Comparison of ENCODE assay signal across 28 cellular contexts in the genomic region with DNA sequence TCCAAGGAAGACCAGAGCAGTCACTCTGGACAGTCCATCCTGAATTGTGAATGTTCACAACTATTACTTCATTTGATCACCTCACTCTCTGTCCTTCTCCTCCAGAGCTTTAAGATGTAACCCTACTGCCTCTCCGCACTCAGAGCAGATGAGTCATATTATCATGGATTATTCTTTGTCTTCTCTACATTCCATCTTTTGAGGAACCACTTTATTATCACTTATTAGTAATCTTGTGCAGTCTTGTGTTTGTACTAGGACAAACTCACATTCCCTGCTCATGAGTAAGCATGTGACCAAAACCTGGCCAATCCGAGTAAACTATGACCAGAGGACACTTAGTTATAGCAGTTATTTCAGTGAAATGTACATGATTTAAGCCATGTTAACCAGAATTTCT.
DNase-seq lines count a peak whose midpoint lies in the region; ATAC-seq, FAIRE-seq and TF ChIP-seq lines count a peak whose summit lies in the region.
"Had no signal": no experiment of that assay in that cellular context is flagged by ENCODE, and none has a peak within 500 bp of the region (broad histone marks: within the 10 kb centered on the region; RNA-seq: fewer than 3 reads in every experiment).

No MANE protein-coding gene starts in this region.

- H3K27me3 ChIP-seq in astrocyte (ENCODE audit: insufficient read depth, low read length) (no peaks in the 10 kb centered on the region), transverse colon (no peaks in the 10 kb centered on the region)
- H3K27me3 ChIP-seq: BLaER1 treated with 17β-estradiol and CSF1 and Interleukin-3, amounts not matched to agents 10 nM and 100 nM; cardiac muscle cell; gastrocnemius medialis; ovary; right lobe of liver; vagina had no signal

- H3K79me2 ChIP-seq in astrocyte (ENCODE audit: insufficient read depth, low read length) = no peaks in the 10 kb centered on the region

- WGBS in transverse colon (ENCODE audit: low coverage in 1 of 2), 2 donors = 76 to 79% methylated on average over 2 of the region's 2 CpGs

- no peaks in the 10 kb centered on the region for H3K36me3 Mint-ChIP-seq in astrocyte (ENCODE audit: low read depth, unreplicated experiment)
- H3K36me3 Mint-ChIP-seq: activated CD8-positive, alpha-beta memory T cell treated with anti-CD3 and anti-CD28 coated beads, Interleukin-2, amount 10 ng/mL, durations not matched to agents 7 days and 5 days; activated naive CD8-positive, alpha-beta T cell treated with anti-CD3 and anti-CD28 coated beads, Interleukin-2, amount 10 ng/mL, durations not matched to agents 7 days and 5 days; memory B cell had no signal

- no peak overlapping the region for H3K9ac ChIP-seq in astrocyte (ENCODE audit: low read length)
- H3K9ac ChIP-seq: BLaER1 treated with 17β-estradiol and CSF1 and Interleukin-3, amounts not matched to agents 10 nM and 100 nM had no signal

- H3K4me2 ChIP-seq in astrocyte (ENCODE audit: low read length) = no peak overlapping the region
- H3K4me2 ChIP-seq: A549; BLaER1 treated with 17β-estradiol and CSF1 and Interleukin-3, amounts not matched to agents 10 nM and 100 nM had no signal

- H3K36me3 ChIP-seq in astrocyte (ENCODE audit: insufficient read depth, low read length) (no peaks in the 10 kb centered on the region), transverse colon (no peaks in the 10 kb centered on the region)
- H3K36me3 ChIP-seq: BLaER1 treated with 17β-estradiol and CSF1 and Interleukin-3, amounts not matched to agents 10 nM and 100 nM; cardiac muscle cell; gastrocnemius medialis; ovary; right lobe of liver; vagina had no signal

- H3K9me3 Mint-ChIP-seq in astrocyte (ENCODE audit: unreplicated experiment) = no peaks in the 10 kb centered on the region
- H3K9me3 Mint-ChIP-seq: activated naive CD8-positive, alpha-beta T cell treated with anti-CD3 and anti-CD28 coated beads, Interleukin-2, amount 10 ng/mL, durations not matched to agents 7 days and 5 days had no signal

- peak; percentile 35 for DNase-seq in A172 (ENCODE audit: low spot score)
- peak; percentile 59 for DNase-seq in HS-27A (ENCODE audit: low read depth)
- DNase-seq in astrocyte (ENCODE audit: low read depth) = peak; percentile 38
- peak; percentile 56 for DNase-seq in fibroblast of the aortic adventitia (ENCODE audit: low read depth)
- no peak for DNase-seq in DMS153 (lab: John Stamatoyannopoulos, UW)
- no peak for DNase-seq in transverse colon
- DNase-seq: activated CD4-positive, alpha-beta T cell treated with anti-CD3 and anti-CD28 coated beads for 4 hours; activated CD8-positive, alpha-beta memory T cell treated with anti-CD3 and anti-CD28 coated beads, Interleukin-2, amount 10 ng/mL, durations not matched to agents 7 days and 5 days; activated naive CD8-positive, alpha-beta T cell treated with anti-CD3 and anti-CD28 coated beads, Interleukin-2, amount 10 ng/mL, durations not matched to agents 7 days and 5 days; dermis blood vessel endothelial cell; gastrocnemius medialis; GDM1; kidney; NCI-H1417 treated with DMSO at 0.1 percent for 48 hours; NCI-H524; ovary; right lobe of liver; stimulated activated CD4-positive, alpha-beta T cell treated with anti-CD3 and anti-CD28 coated beads, Interleukin-15, amount 100 ng/mL, for 24 hours; substantia nigra; SW 1271 had no signal

- H3K4me1 ChIP-seq in astrocyte (ENCODE audit: insufficient read depth, low read length) = peaks cover 12% of the 10 kb centered on the region
- no peaks in the 10 kb centered on the region for H3K4me1 ChIP-seq in transverse colon
- H3K4me1 ChIP-seq: A549, gastrocnemius medialis, right lobe of liver, vagina had no signal

- ATAC-seq in GM21723 (IDR thresholded peaks at IDR 0.05; ENCODE audit: unreplicated experiment) (no peak), GM21619 (IDR thresholded peaks at IDR 0.05; ENCODE audit: unreplicated experiment) (no peak)
- ATAC-seq: A549; activated CD8-positive, alpha-beta memory T cell treated with anti-CD3 and anti-CD28 coated beads, Interleukin-2, amount 10 ng/mL, durations not matched to agents 7 days and 5 days; gastrocnemius medialis; right lobe of liver had no signal

- in situ Hi-C loops in transverse colon (cut with MboI; ENCODE audit: low pct_ligation_motif_present in 1 of 4, low pct_unique_long_range_greater_than_20kb in 1 of 4, low sequenced_read_pairs in 3 of 4) = no loop called here

- intact Hi-C loops in transverse colon (cut with DNase I; ENCODE audit: low total_unique reads) = no loop called here

- no peaks in the 10 kb centered on the region for H4K20me1 ChIP-seq in astrocyte (ENCODE audit: insufficient read depth, low read length)
- H4K20me1 ChIP-seq: BLaER1 treated with 17β-estradiol and CSF1 and Interleukin-3, amounts not matched to agents 10 nM and 100 nM had no signal

- TF ChIP-seq POLR2A in transverse colon (IDR thresholded peaks at IDR 0.05) = no peak

- H3K4me3 ChIP-seq in astrocyte (ENCODE audit: insufficient read depth, low read depth, low read length) = no peak overlapping the region
- no peak overlapping the region for H3K4me3 ChIP-seq in fibroblast of the aortic adventitia (ENCODE audit: low read depth, low read length)
- no peak overlapping the region for H3K4me3 ChIP-seq in transverse colon
- H3K4me3 ChIP-seq: A549; BLaER1 treated with 17β-estradiol and CSF1 and Interleukin-3, amounts not matched to agents 10 nM and 100 nM; cardiac muscle cell; gastrocnemius medialis; ovary; right lobe of liver; vagina had no signal

- H3K27ac ChIP-seq in astrocyte (ENCODE audit: low read depth, low read length) (no peak overlapping the region), transverse colon (no peak overlapping the region)
- H3K27ac ChIP-seq: A549; BLaER1 treated with 17β-estradiol and CSF1 and Interleukin-3, amounts not matched to agents 10 nM and 100 nM; cardiac muscle cell; gastrocnemius medialis; ovary; right lobe of liver; vagina had no signal

- H3K27me3 Mint-ChIP-seq in astrocyte (ENCODE audit: low read depth, unreplicated experiment) = no peaks in the 10 kb centered on the region
- H3K27me3 Mint-ChIP-seq: activated CD8-positive, alpha-beta memory T cell treated with anti-CD3 and anti-CD28 coated beads, Interleukin-2, amount 10 ng/mL, durations not matched to agents 7 days and 5 days; activated naive CD8-positive, alpha-beta T cell treated with anti-CD3 and anti-CD28 coated beads, Interleukin-2, amount 10 ng/mL, durations not matched to agents 7 days and 5 days; memory B cell had no signal

- peaks cover 27% of the 10 kb centered on the region for H3K4me1 Mint-ChIP-seq in astrocyte (ENCODE audit: low read depth, unreplicated experiment)
- H3K4me1 Mint-ChIP-seq: activated CD8-positive, alpha-beta memory T cell treated with anti-CD3 and anti-CD28 coated beads, Interleukin-2, amount 10 ng/mL, durations not matched to agents 7 days and 5 days; activated naive CD8-positive, alpha-beta T cell treated with anti-CD3 and anti-CD28 coated beads, Interleukin-2, amount 10 ng/mL, durations not matched to agents 7 days and 5 days; memory B cell had no signal

- TF ChIP-seq CTCF in astrocyte (IDR thresholded peaks at IDR 0.05; ENCODE audit: insufficient read depth, low read depth, low read length) (no peak), fibroblast of the aortic adventitia (IDR thresholded peaks at IDR 0.05; ENCODE audit: insufficient read depth, low read length) (no peak), transverse colon (IDR thresholded peaks at IDR 0.05) (no peak)

- H3K9me3 ChIP-seq in astrocyte (ENCODE audit: insufficient read depth, low read depth, low read length) = no peaks in the 10 kb centered on the region
- H3K9me3 ChIP-seq in transverse colon = no peaks in the 10 kb centered on the region
- H3K9me3 ChIP-seq: A549; BLaER1 treated with 17β-estradiol and CSF1 and Interleukin-3, amounts not matched to agents 10 nM and 100 nM; gastrocnemius medialis; ovary; right lobe of liver; vagina had no signal

- peak; percentile 34 for FAIRE-seq in astrocyte (lab: Jason Lieb, UNC)
- FAIRE-seq: A549, endothelial cell of umbilical vein had no signal

- no peak for TF ChIP-seq EP300 in transverse colon (IDR thresholded peaks at IDR 0.05; ENCODE audit: low read depth)

- no peak overlapping the region for H2AFZ ChIP-seq in astrocyte (ENCODE audit: low read depth, low read length)

- no peak overlapping the region for H3K4me3 Mint-ChIP-seq in astrocyte (ENCODE audit: unreplicated experiment)
- H3K4me3 Mint-ChIP-seq: activated CD8-positive, alpha-beta memory T cell treated with anti-CD3 and anti-CD28 coated beads, Interleukin-2, amount 10 ng/mL, durations not matched to agents 7 days and 5 days; activated naive CD8-positive, alpha-beta T cell treated with anti-CD3 and anti-CD28 coated beads, Interleukin-2, amount 10 ng/mL, durations not matched to agents 7 days and 5 days; memory B cell had no signal

- H3K27ac Mint-ChIP-seq in astrocyte (ENCODE audit: unreplicated experiment) = peak overlapping the region; percentile 4
- H3K27ac Mint-ChIP-seq: activated CD8-positive, alpha-beta memory T cell treated with anti-CD3 and anti-CD28 coated beads, Interleukin-2, amount 10 ng/mL, durations not matched to agents 7 days and 5 days; activated naive CD8-positive, alpha-beta T cell treated with anti-CD3 and anti-CD28 coated beads, Interleukin-2, amount 10 ng/mL, durations not matched to agents 7 days and 5 days; memory B cell had no signal

Comparison
In these comparisons a context has a peak if more than half of its experiments do, and no peak if none do; other contexts are left out.
1. DNase-seq: peak in A172 (single experiment), HS-27A (single experiment), astrocyte (single experiment) and fibroblast of the aortic adventitia (single experiment); none in DMS153 (single experiment) and transverse colon (single experiment).